Comparison of ENCODE assay signal across 17 cellular contexts in the genomic region with DNA sequence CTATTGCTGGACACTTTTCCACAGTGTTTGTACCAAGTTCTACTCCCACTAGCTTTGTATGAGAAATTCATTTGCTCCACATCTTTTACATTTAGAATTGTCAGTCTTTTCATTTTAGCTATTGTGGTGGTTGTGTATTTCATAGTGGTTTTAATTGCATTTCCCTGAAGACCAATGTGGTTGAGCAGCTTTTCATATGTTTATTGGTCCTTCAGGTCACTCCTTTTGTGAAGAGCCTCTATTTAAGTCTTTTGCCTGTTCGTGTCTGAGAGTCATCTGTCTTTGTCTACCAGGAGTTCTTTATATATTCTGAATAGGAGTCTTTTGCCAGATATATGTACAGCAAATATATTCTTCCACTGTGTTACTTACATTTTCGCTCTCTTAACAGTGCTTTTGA.
DNase-seq lines count a peak whose midpoint lies in the region; ATAC-seq, FAIRE-seq and TF ChIP-seq lines count a peak whose summit lies in the region.
"Had no signal": no experiment of that assay in that cellular context is flagged by ENCODE, and none has a peak within 500 bp of the region (broad histone marks: within the 10 kb centered on the region; RNA-seq: fewer than 3 reads in every experiment).

No MANE protein-coding gene starts in this region.

- DNase-seq in D721Med (ENCODE audit: insufficient read length, low spot score) (no peak), DMS153 treated with DMSO at 0.1 percent for 48 hours (lab: John Stamatoyannopoulos, UW; ENCODE audit: unreplicated experiment) (peak; percentile 23), NCI-H1436 treated with DMSO at 0.1 percent for 48 hours (lab: John Stamatoyannopoulos, UW) (peak; percentile 54), astrocyte of the cerebellum (ENCODE audit: low read depth) (peak; percentile 6), SKM-1 (lab: John Stamatoyannopoulos, UW; ENCODE audit: unreplicated experiment) (no peak), left lung (no peak)
- DNase-seq in activated CD4-positive, alpha-beta T cell treated with anti-CD3 and anti-CD28 coated beads for 4 hours = no peak
- DNase-seq: C1 segment of cervical spinal cord; CD8-positive, alpha-beta memory T cell; GF-D8; HCEC 1CT; IMR-90; NCI-H1694; NCI-H524 treated with DMSO at 0.1 percent for 48 hours; SJCRH30 had no signal

- intact Hi-C loops in left lung (cut with DNase I) = no loop called here

- peak; percentile 71 for FAIRE-seq in D721Med (lab: Jason Lieb, UNC)
- FAIRE-seq: HTR-8/SVneo had no signal

- no peak for ATAC-seq in left lung
- ATAC-seq: Panc1 had no signal

- H3K27me3 ChIP-seq in left lung = no peaks in the 10 kb centered on the region
- H3K27me3 ChIP-seq: SJCRH30 had no signal

- H3K4me1 ChIP-seq in left lung = no peaks in the 10 kb centered on the region
- H3K4me1 ChIP-seq: SJCRH30 had no signal

- no peaks in the 10 kb centered on the region for H3K36me3 ChIP-seq in left lung

- in situ Hi-C loops in astrocyte of the cerebellum (cut with HindIII; ENCODE audit: low sequenced_read_pairs) = no loop called here

- TF ChIP-seq CTCF in D721Med (IDR thresholded peaks at IDR 0.05; ENCODE audit: insufficient read depth, missing control alignments) (no peak), astrocyte of the cerebellum (IDR thresholded peaks at IDR 0.05; ENCODE audit: low read depth, low read length, missing control alignments) (no peak), left lung (IDR thresholded peaks at IDR 0.05) (no peak)

- no peak overlapping the region for H3K27ac ChIP-seq in left lung
- H3K27ac ChIP-seq: SJCRH30 had no signal

- no peak overlapping the region for H3K4me3 ChIP-seq in astrocyte of the cerebellum (ENCODE audit: low read depth, low read length)
- H3K4me3 ChIP-seq in left lung = no peak overlapping the region
- H3K4me3 ChIP-seq: SJCRH30 had no signal

- no peaks in the 10 kb centered on the region for H3K9me3 ChIP-seq in left lung
- H3K9me3 ChIP-seq: SJCRH30 had no signal

Comparison
In these comparisons a context has a peak if more than half of its experiments do, and no peak if none do; other contexts are left out.
1. DNase-seq: peak in DMS153 treated with DMSO at 0.1 percent for 48 hours (single experiment), NCI-H1436 treated with DMSO at 0.1 percent for 48 hours (single experiment) and astrocyte of the cerebellum (single experiment); none in D721Med (single experiment), SKM-1 (single experiment), left lung (0 of 2) and activated CD4-positive, alpha-beta T cell treated with anti-CD3 and anti-CD28 coated beads for 4 hours (0 of 2).